10 cellular contexts compared by ENCODE assay signal in genomic region chr3:136994772-136995516, GRCh38. TPM values are rescaled to one million over a fixed set of nuclear protein-coding genes. Genes with fewer than 3 reads are reported as not detected.
A peak's percentile ranks its signal among the peaks of the same experiment; 100 is the strongest.
DNase-seq lines count a peak whose midpoint lies in the region; ATAC-seq, FAIRE-seq and TF ChIP-seq lines count a peak whose summit lies in the region.
"Had no signal": no experiment of that assay in that cellular context is flagged by ENCODE, and none has a peak within 500 bp of the region (broad histone marks: within the 10 kb centered on the region; RNA-seq: fewer than 3 reads in every experiment).

No MANE protein-coding gene starts in this region.

- no peak overlapping the region for H3K9ac ChIP-seq in astrocyte (ENCODE audit: low read length)

- H3K4me1 Mint-ChIP-seq in activated naive CD4-positive, alpha-beta T cell treated with anti-CD3 and anti-CD28 coated beads, Interleukin-2, amount 50 U/mL, for 24 hours, result peaks cover 9% of the 10 kb centered on the region
- H3K4me1 Mint-ChIP-seq in astrocyte (ENCODE audit: low read depth, unreplicated experiment), result no peaks in the 10 kb centered on the region
- H3K4me1 Mint-ChIP-seq in CD8-positive, alpha-beta memory T cell, result no peaks in the 10 kb centered on the region

- POLR2A ChIA-PET in CD8-positive, alpha-beta memory T cell (lab: Charles Lee), result no interaction called here

- peak overlapping the region; percentile 0 for H3K27ac Mint-ChIP-seq in activated naive CD4-positive, alpha-beta T cell treated with anti-CD3 and anti-CD28 coated beads, Interleukin-2, amount 50 U/mL, for 24 hours
- H3K27ac Mint-ChIP-seq in astrocyte (ENCODE audit: unreplicated experiment), result no peak overlapping the region
- peak overlapping the region in 1 of 8 donors; percentile 79 for H3K27ac Mint-ChIP-seq in CD8-positive, alpha-beta memory T cell
- H3K27ac Mint-ChIP-seq: T-helper 1 cell treated with Interleukin-12 subunit alpha and Interleukin-12 subunit beta and Interleukin-4 antibody, amounts not matched to agents 30 μg/mL and 1 μg/mL, for 36 hours had no signal

- H3K36me3 ChIP-seq in astrocyte (ENCODE audit: insufficient read depth, low read length) (no peaks in the 10 kb centered on the region), tibial nerve (no peaks in the 10 kb centered on the region)
- no peaks in the 10 kb centered on the region for H3K36me3 ChIP-seq in CD8-positive, alpha-beta memory T cell (ENCODE audit: insufficient read depth, low read length)

- H3K4me1 ChIP-seq in astrocyte (ENCODE audit: insufficient read depth, low read length), result no peaks in the 10 kb centered on the region
- H3K4me1 ChIP-seq in tibial nerve, result peaks cover 0 to 32% (median 15%) of the 10 kb centered on the region in 4 donors
- no peaks in the 10 kb centered on the region for H3K4me1 ChIP-seq in CD8-positive, alpha-beta memory T cell (ENCODE audit: insufficient read depth, low read length)

- peak; percentile 86 to 97 for TF ChIP-seq EP300 in tibial nerve (IDR thresholded peaks at IDR 0.05)

- H3K4me2 ChIP-seq in astrocyte (ENCODE audit: low read length), result peak overlapping the region; percentile 13

- H3K9me3 ChIP-seq in astrocyte (ENCODE audit: insufficient read depth, low read depth, low read length), result no peaks in the 10 kb centered on the region
- no peaks in the 10 kb centered on the region for H3K9me3 ChIP-seq in tibial nerve
- H3K9me3 ChIP-seq in CD8-positive, alpha-beta memory T cell (ENCODE audit: low read length), result no peaks in the 10 kb centered on the region

- no peaks in the 10 kb centered on the region for H4K20me1 ChIP-seq in astrocyte (ENCODE audit: insufficient read depth, low read length)

- 32 to 34% methylated on average over 8 of the region's 8 CpGs for WGBS in tibial nerve, 2 donors

- H3K4me3 ChIP-seq in astrocyte (ENCODE audit: insufficient read depth, low read depth, low read length) (no peak overlapping the region), tibial nerve (no peak overlapping the region)
- H3K4me3 ChIP-seq in CD8-positive, alpha-beta memory T cell (ENCODE audit: low read length), result no peak overlapping the region

- H3K79me2 ChIP-seq in astrocyte (ENCODE audit: insufficient read depth, low read length), result no peaks in the 10 kb centered on the region

- ATAC-seq in GM19452 (IDR thresholded peaks at IDR 0.05; ENCODE audit: unreplicated experiment), result no peak

- H2AFZ ChIP-seq in astrocyte (ENCODE audit: low read depth, low read length), result no peak overlapping the region

- H3K27ac ChIP-seq in astrocyte (ENCODE audit: low read depth, low read length) (no peak overlapping the region), tibial nerve (peak overlapping the region; percentile 77 to 92 (median 81))
- H3K27ac ChIP-seq in CD8-positive, alpha-beta memory T cell (ENCODE audit: low read depth, low read length), result no peak overlapping the region

- H3K27me3 Mint-ChIP-seq in activated naive CD4-positive, alpha-beta T cell treated with anti-CD3 and anti-CD28 coated beads, Interleukin-2, amount 50 U/mL, for 24 hours, result no peaks in the 10 kb centered on the region
- H3K27me3 Mint-ChIP-seq in astrocyte (ENCODE audit: low read depth, unreplicated experiment), result no peaks in the 10 kb centered on the region
- no peaks in the 10 kb centered on the region for H3K27me3 Mint-ChIP-seq in CD8-positive, alpha-beta memory T cell

- H3K27me3 ChIP-seq in astrocyte (ENCODE audit: insufficient read depth, low read length) (no peaks in the 10 kb centered on the region), tibial nerve (no peaks in the 10 kb centered on the region)
- H3K27me3 ChIP-seq in CD8-positive, alpha-beta memory T cell (ENCODE audit: insufficient read depth, low read length, poor library complexity, severe bottlenecking), result no peaks in the 10 kb centered on the region

- no peak for TF ChIP-seq POLR2A in tibial nerve (IDR thresholded peaks at IDR 0.05)

- FAIRE-seq in astrocyte (lab: Jason Lieb, UNC), result peak; percentile 81
- FAIRE-seq: G401.6 had no signal

- CTCF ChIA-PET in CD8-positive, alpha-beta memory T cell (lab: Charles Lee), result no interaction called here

- no peak for DNase-seq in activated naive CD4-positive, alpha-beta T cell treated with Interleukin-2 at 50 U/mL for 16 hours
- DNase-seq in astrocyte (ENCODE audit: low read depth) (peak; percentile 69), iris pigment epithelial cell (ENCODE audit: low read depth) (peak; percentile 81), tibial nerve (ENCODE audit: low spot score in 2 of 2) (peak; percentile 83 to 84), NCI-H510A treated with DMSO at 0.1 percent for 48 hours (lab: John Stamatoyannopoulos, UW) (no peak)
- no peak for DNase-seq in CD8-positive, alpha-beta memory T cell

- H3K4me3 Mint-ChIP-seq in activated naive CD4-positive, alpha-beta T cell treated with anti-CD3 and anti-CD28 coated beads, Interleukin-2, amount 50 U/mL, for 24 hours, result no peak overlapping the region
- H3K4me3 Mint-ChIP-seq in astrocyte (ENCODE audit: unreplicated experiment), result no peak overlapping the region
- no peak overlapping the region for H3K4me3 Mint-ChIP-seq in CD8-positive, alpha-beta memory T cell
- H3K4me3 Mint-ChIP-seq: T-helper 1 cell treated with Interleukin-12 subunit alpha and Interleukin-12 subunit beta and Interleukin-4 antibody, amounts not matched to agents 30 μg/mL and 1 μg/mL, for 36 hours had no signal

- no peaks in the 10 kb centered on the region for H3K9me3 Mint-ChIP-seq in activated naive CD4-positive, alpha-beta T cell treated with anti-CD3 and anti-CD28 coated beads, Interleukin-2, amount 50 U/mL, for 24 hours
- H3K9me3 Mint-ChIP-seq in astrocyte (ENCODE audit: unreplicated experiment), result peaks cover 4% of the 10 kb centered on the region
- no peaks in the 10 kb centered on the region for H3K9me3 Mint-ChIP-seq in CD8-positive, alpha-beta memory T cell
- H3K9me3 Mint-ChIP-seq: T-helper 1 cell treated with Interleukin-12 subunit alpha and Interleukin-12 subunit beta and Interleukin-4 antibody, amounts not matched to agents 30 μg/mL and 1 μg/mL, for 36 hours had no signal

- no peaks in the 10 kb centered on the region for H3K36me3 Mint-ChIP-seq in activated naive CD4-positive, alpha-beta T cell treated with anti-CD3 and anti-CD28 coated beads, Interleukin-2, amount 50 U/mL, for 24 hours
- H3K36me3 Mint-ChIP-seq in astrocyte (ENCODE audit: low read depth, unreplicated experiment), result peaks cover 27% of the 10 kb centered on the region
- no peaks in the 10 kb centered on the region for H3K36me3 Mint-ChIP-seq in CD8-positive, alpha-beta memory T cell

- TF ChIP-seq CTCF in astrocyte (IDR thresholded peaks at IDR 0.05; ENCODE audit: insufficient read depth, low read depth, low read length), result no peak
- no peak for TF ChIP-seq CTCF in tibial nerve (IDR thresholded peaks at IDR 0.05)

RNA-seq across cellular contexts. Expression of gene IL20RB, which starts 37.2 kb away (rescaled TPM):
- total RNA-seq in astrocyte (22.0 and 23.6 TPM in 2 replicates), tibial nerve (10 to 100 TPM; 16.8 to 50.9 (median 45.3) TPM)
- under 1 TPM; 0.71 to 0.96 TPM for total RNA-seq in CD8-positive, alpha-beta memory T cell
- polyA plus RNA-seq in CD8-positive, alpha-beta memory T cell, result 0.45 TPM

Comparison
In these comparisons a context has a peak if more than half of its experiments do, and no peak if none do; other contexts are left out.
1. DNase-seq: peak in astrocyte (single experiment), iris pigment epithelial cell (single experiment) and tibial nerve (2 of 2); none in activated naive CD4-positive, alpha-beta T cell treated with Interleukin-2 at 50 U/mL for 16 hours (single experiment), CD8-positive, alpha-beta memory T cell (0 of 5) and NCI-H510A treated with DMSO at 0.1 percent for 48 hours (single experiment).
2. H3K27ac ChIP-seq: peak in tibial nerve (4 of 4); none in astrocyte (single experiment) and CD8-positive, alpha-beta memory T cell (single experiment).
3. RNA of gene IL20RB, which starts 37.2 kb away (total RNA-seq): 16.8 to 50.9 TPM in tibial nerve and 22.0 to 23.6 TPM in astrocyte; 0.71 to 0.96 TPM in CD8-positive, alpha-beta memory T cell; every median in the first group is over 4 times any median in the second.